8 cellular contexts compared by ENCODE assay signal in the genomic region with DNA sequence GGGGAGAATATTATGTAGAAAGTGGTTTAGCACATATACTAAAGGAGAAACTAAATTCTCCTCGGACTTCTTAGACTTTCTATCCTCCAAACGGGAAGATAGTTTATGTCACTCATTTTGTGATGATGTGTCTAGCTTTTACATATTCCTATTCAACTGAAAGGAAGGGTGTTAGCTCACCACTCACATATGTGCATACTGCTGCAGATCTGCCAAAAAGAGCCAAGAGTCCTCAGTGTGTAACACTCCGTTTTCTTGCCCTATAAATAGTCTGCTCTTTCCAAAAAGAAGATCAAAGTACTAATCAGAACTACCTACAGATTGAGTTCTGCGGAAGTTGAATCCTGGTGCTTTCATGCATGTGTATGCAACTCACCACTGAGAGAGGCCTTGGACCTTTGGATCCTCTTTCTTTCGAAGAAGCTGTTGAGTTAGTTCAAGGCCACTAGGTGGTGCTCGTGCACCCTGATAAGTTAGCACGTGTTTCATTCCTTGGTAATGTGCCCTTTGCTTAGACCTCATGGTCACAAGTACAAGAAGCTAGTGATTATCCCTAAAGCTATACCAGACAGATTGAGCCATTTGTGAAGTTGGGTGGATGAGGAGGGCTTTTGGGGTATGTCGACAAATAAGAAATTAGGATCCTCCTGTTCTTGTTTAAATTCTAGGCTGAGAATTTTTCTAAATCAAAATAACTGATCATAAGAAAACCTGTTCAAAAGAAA.
DNase-seq lines count a peak whose midpoint lies in the region; ATAC-seq and TF ChIP-seq lines count a peak whose summit lies in the region.

No MANE protein-coding gene starts in this region.

- DNase-seq in AG09319 (ENCODE audit: extremely low read depth, low read depth) (peak; percentile 90), NCI-H2196 treated with DMSO at 0.1 percent for 48 hours (lab: John Stamatoyannopoulos, UW; ENCODE audit: unreplicated experiment) (peak; percentile 81), T47D (ENCODE audit: low read depth in 1 of 2, low spot score in 1 of 2) (peak; percentile 87 to 93), inferior parietal cortex (ENCODE audit: extremely low spot score) (peak; percentile 97)
- DNase-seq in stimulated activated CD4-positive, alpha-beta T cell treated with anti-CD3 and anti-CD28 coated beads, Interleukin-1b, Interleukin-23, amount 100 ng/mL, for 24 hours (ENCODE audit: low read depth in 4 of 4, low spot score in 1 of 4) = peak; percentile 53 to 60 (median 58)

- TF ChIP-seq CTCF in AG09319 (IDR thresholded peaks at IDR 0.05; ENCODE audit: low read depth, low read length) = peak; percentile 70
- TF ChIP-seq CTCF in VCaP (conservative IDR thresholded peaks at IDR 0.05) = peak; percentile 94

- in situ Hi-C loops in T47D (cut with HindIII; ENCODE audit: low pct_unique_long_range_greater_than_20kb, low sequenced_read_pairs) = no loop called here

- 0 out of 2 replicates have a peak overlapping the region, but pooled peaks have one; percentile 11 for H3K27ac ChIP-seq in VCaP

- ATAC-seq in GM18909 (IDR thresholded peaks at IDR 0.05; ENCODE audit: poor library complexity, unreplicated experiment) = peak; percentile 95
- peak; percentile 77 for ATAC-seq in HG03159 (IDR thresholded peaks at IDR 0.05; ENCODE audit: unreplicated experiment)

Comparison
In these comparisons a context has a peak if more than half of its experiments do, and no peak if none do; other contexts are left out.
1. Peak in every context shown above with its lines: DNase-seq, ATAC-seq and H3K27ac ChIP-seq.